7 cellular contexts compared by ENCODE assay signal in the genomic region with DNA sequence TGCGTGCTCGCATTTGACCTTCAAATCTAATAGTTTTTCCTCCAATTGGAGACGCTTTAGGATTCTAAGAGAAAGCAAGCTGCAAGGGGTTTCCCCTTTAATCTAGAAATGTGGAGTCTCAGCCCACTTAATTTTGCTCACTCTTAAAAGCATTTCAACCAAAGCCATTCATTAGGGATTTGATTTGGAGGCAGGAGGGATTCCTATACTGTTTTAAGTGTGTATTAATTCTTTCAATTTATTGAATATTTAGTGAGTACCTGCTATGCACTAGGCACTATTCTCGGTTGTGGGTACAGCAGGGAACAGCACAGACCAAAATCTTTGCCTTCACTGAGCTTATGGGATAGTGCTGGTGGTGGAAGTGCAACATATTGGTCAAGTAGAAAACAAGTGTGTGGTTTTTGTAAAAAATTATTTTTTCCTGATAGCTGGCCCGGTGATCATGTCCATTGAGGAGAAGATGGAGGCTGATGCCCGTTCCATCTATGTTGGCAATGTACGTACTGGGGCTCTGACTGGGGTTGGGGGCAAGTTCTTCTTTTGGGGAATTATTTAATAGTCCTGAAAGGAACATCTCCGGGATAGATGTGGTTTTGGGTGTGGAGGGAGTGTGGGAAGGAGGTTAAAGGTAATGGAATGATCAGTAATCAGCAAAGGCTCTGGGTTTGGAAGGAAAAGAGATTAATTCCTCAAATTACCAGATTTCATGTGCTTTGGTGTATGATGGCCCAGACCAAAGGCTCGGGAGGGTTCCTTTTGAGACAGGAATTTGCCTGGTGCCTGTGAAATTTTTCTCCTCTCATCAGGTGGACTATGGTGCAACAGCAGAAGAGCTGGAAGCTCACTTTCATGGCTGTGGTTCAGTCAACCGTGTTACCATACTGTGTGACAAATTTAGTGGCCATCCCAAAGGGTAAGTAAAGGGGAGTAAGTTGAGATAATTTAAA. TPM values are rescaled to one million over a fixed set of nuclear protein-coding genes. Genes with fewer than 3 reads are reported as not detected.
DNase-seq lines count a peak whose midpoint lies in the region; ATAC-seq and TF ChIP-seq lines count a peak whose summit lies in the region.

No MANE protein-coding gene starts in this region.

- no peak for TF ChIP-seq EP300 in stomach (IDR thresholded peaks at IDR 0.05)

- H3K36me3 Mint-ChIP-seq in activated naive CD8-positive, alpha-beta T cell treated with anti-CD3 and anti-CD28 coated beads for 36 hours = peaks cover 23% of the 10 kb centered on the region
- H3K36me3 Mint-ChIP-seq in immature natural killer cell = peaks cover 6 to 20% (median 11%) of the 10 kb centered on the region in 3 donors

- H3K27me3 Mint-ChIP-seq in activated naive CD8-positive, alpha-beta T cell treated with anti-CD3 and anti-CD28 coated beads for 36 hours = no peaks in the 10 kb centered on the region
- H3K27me3 Mint-ChIP-seq in immature natural killer cell (ENCODE audit: low read depth in 3 of 3) = peaks cover 5 to 13% (median 6%) of the 10 kb centered on the region in 3 donors

- DNase-seq in activated naive CD8-positive, alpha-beta T cell treated with anti-CD3 and anti-CD28 coated beads for 36 hours = no peak
- no peak for DNase-seq in immature natural killer cell
- DNase-seq in stomach = no peak
- DNase-seq in iPS-NIHi11 (ENCODE audit: low spot score) = no peak
- no peak for DNase-seq in GM19238 (ENCODE audit: insufficient read length, low spot score)

- peaks cover 23% of the 10 kb centered on the region for H3K4me1 Mint-ChIP-seq in activated naive CD8-positive, alpha-beta T cell treated with anti-CD3 and anti-CD28 coated beads for 36 hours
- peaks cover 30 to 36% of the 10 kb centered on the region in 2 donors for H3K4me1 Mint-ChIP-seq in immature natural killer cell

- no peak for TF ChIP-seq POLR2A in stomach (IDR thresholded peaks at IDR 0.05)

- 56% methylated on average over 10 of the region's 10 CpGs for WGBS in HUES64
- 37 to 52% (median 41%) methylated on average over 10 of the region's 10 CpGs for WGBS in stomach, 5 donors

- peak overlapping the region; percentile 98 for H3K9ac ChIP-seq in HUES64 (ENCODE audit: low read depth, low read length)

- H3K27ac Mint-ChIP-seq in activated naive CD8-positive, alpha-beta T cell treated with anti-CD3 and anti-CD28 coated beads for 36 hours = peak overlapping the region; percentile 95
- H3K27ac Mint-ChIP-seq in immature natural killer cell = peak overlapping the region; percentile 88 to 98 (median 92)

- no peak for ATAC-seq in GM19452 (IDR thresholded peaks at IDR 0.05; ENCODE audit: unreplicated experiment)

- H3K4me1 ChIP-seq in HUES64 (ENCODE audit: insufficient read depth, low read length) (peaks cover 10% of the 10 kb centered on the region), stomach (peaks cover 19 to 40% (median 30%) of the 10 kb centered on the region in 4 donors)

- intact Hi-C loops in stomach (cut with DNase I; ENCODE audit: low total_unique reads) = loop anchor here (10.0 kb wide), 2 partner anchors 142 to 242 kb away; a partner anchor contains a TSS

- H3K4me3 ChIP-seq in HUES64 (ENCODE audit: low read length) = peak overlapping the region; percentile 99
- H3K4me3 ChIP-seq in stomach = peak overlapping the region; percentile 90 to 96 (median 92)

- H3K36me3 ChIP-seq in HUES64 (ENCODE audit: insufficient read depth, low read length) = peaks cover 38% of the 10 kb centered on the region
- peaks cover 27 to 40% (median 37%) of the 10 kb centered on the region in 4 donors for H3K36me3 ChIP-seq in stomach

- H3K27ac ChIP-seq in HUES64 (ENCODE audit: low read depth, low read length) (0 out of 2 replicates have a peak overlapping the region, but pooled peaks have one; percentile 20), stomach (peak overlapping the region; percentile 96 to 100 (median 98))

- H3K9me3 ChIP-seq in HUES64 (ENCODE audit: insufficient read depth, low read depth, low read length) (no peaks in the 10 kb centered on the region), stomach (no peaks in the 10 kb centered on the region)

- no peak for TF ChIP-seq CTCF in stomach (IDR thresholded peaks at IDR 0.05)

- peaks cover 1% of the 10 kb centered on the region for H3K9me3 Mint-ChIP-seq in activated naive CD8-positive, alpha-beta T cell treated with anti-CD3 and anti-CD28 coated beads for 36 hours
- no peaks in the 10 kb centered on the region for H3K9me3 Mint-ChIP-seq in immature natural killer cell

- H3K27me3 ChIP-seq in HUES64 (ENCODE audit: insufficient read depth, low read length) (no peaks in the 10 kb centered on the region), stomach (no peaks in the 10 kb centered on the region)

- peak overlapping the region; percentile 93 for H3K4me3 Mint-ChIP-seq in activated naive CD8-positive, alpha-beta T cell treated with anti-CD3 and anti-CD28 coated beads for 36 hours
- peak overlapping the region; percentile 86 to 93 (median 90) for H3K4me3 Mint-ChIP-seq in immature natural killer cell

RNA-seq across cellular contexts. Expression of a gene that starts 1.6 kb away (rescaled TPM):
- 225 TPM for polyA plus RNA-seq in HUES64 (2013, experiment 1 of 2)
- 216 TPM for polyA plus RNA-seq in HUES64 (2013, experiment 2 of 2)
- 100 to 1,000 TPM; 280 to 289 TPM for total RNA-seq in activated naive CD8-positive, alpha-beta T cell treated with anti-CD3 and anti-CD28 coated beads for 36 hours
- polyA plus RNA-seq in immature natural killer cell = 100 to 1,000 TPM in 2 of 3 donors, 10 to 100 TPM in 1; 86.2 to 114 (median 113) TPM
- 100 to 1,000 TPM in 2 of 5 donors, 10 to 100 TPM in 3; 24.5 to 152 (median 70.5) TPM for total RNA-seq in stomach
- polyA plus RNA-seq in stomach = 100 to 1,000 TPM; 131 to 190 (median 147) TPM

RNA-seq across cellular contexts. Expression of a gene that starts 16.2 kb away (rescaled TPM):
- polyA plus RNA-seq in HUES64 (2013, experiment 1 of 2) = 9.1 TPM
- 10.4 TPM for polyA plus RNA-seq in HUES64 (2013, experiment 2 of 2)
- total RNA-seq in activated naive CD8-positive, alpha-beta T cell treated with anti-CD3 and anti-CD28 coated beads for 36 hours = 1 to 10 TPM; 1.4 to 1.8 TPM
- 1 to 10 TPM in 1 of 3 donors, under 1 TPM in 2; 0.07 to 1.2 (median 0.69) TPM for polyA plus RNA-seq in immature natural killer cell
- 10 to 100 TPM; 14.0 to 47.5 (median 39.8) TPM for total RNA-seq in stomach
- 10 to 100 TPM; 28.1 to 84.1 (median 48.4) TPM for polyA plus RNA-seq in stomach

RNA-seq across cellular contexts. Expression of a gene that starts 20.2 kb away (rescaled TPM):
- polyA plus RNA-seq in HUES64 (2013, experiment 1 of 2) = 2.2 TPM
- 3.7 TPM for polyA plus RNA-seq in HUES64 (2013, experiment 2 of 2)
- 10 to 100 TPM; 21.1 to 21.4 TPM for total RNA-seq in activated naive CD8-positive, alpha-beta T cell treated with anti-CD3 and anti-CD28 coated beads for 36 hours
- polyA plus RNA-seq in immature natural killer cell = 1 to 10 TPM in 2 of 3 donors, not detected in 1; 1.4 to 2.0 TPM
- total RNA-seq in stomach = 10 to 100 TPM in 1 of 5 donors, 1 to 10 TPM in 4; 1.7 to 17.0 (median 6.8) TPM
- 10 to 100 TPM; 13.5 to 17.6 (median 16.4) TPM for polyA plus RNA-seq in stomach

RNA-seq across cellular contexts. Expression of a gene that starts 29.8 kb away (rescaled TPM):
- polyA plus RNA-seq in HUES64 (2013, experiment 1 of 2) = 23.6 TPM
- 28.5 TPM for polyA plus RNA-seq in HUES64 (2013, experiment 2 of 2)
- 1 to 10 TPM; 2.2 to 2.9 TPM for total RNA-seq in activated naive CD8-positive, alpha-beta T cell treated with anti-CD3 and anti-CD28 coated beads for 36 hours
- polyA plus RNA-seq in immature natural killer cell = under 1 TPM in 1 of 3 donors, not detected in 2; 0.18 TPM
- 10 to 100 TPM; 14.1 to 33.3 (median 22.3) TPM for total RNA-seq in stomach
- 10 to 100 TPM in 2 of 3 donors, 1 to 10 TPM in 1; 7.0 to 18.3 (median 12.5) TPM for polyA plus RNA-seq in stomach

RNA-seq across cellular contexts. Expression of a gene that starts 36.9 kb away (rescaled TPM):
- polyA plus RNA-seq in HUES64 (2013, experiment 1 of 2) = 8.1 TPM
- polyA plus RNA-seq in HUES64 (2013, experiment 2 of 2) = 11.6 TPM
- total RNA-seq in activated naive CD8-positive, alpha-beta T cell treated with anti-CD3 and anti-CD28 coated beads for 36 hours = 10 to 100 TPM; 10.8 to 12.7 TPM
- polyA plus RNA-seq in immature natural killer cell = 1 to 10 TPM; 1.2 to 4.9 (median 2.1) TPM
- 100 to 1,000 TPM in 1 of 5 donors, 10 to 100 TPM in 1, 1 to 10 TPM in 3; 5.1 to 103 (median 8.3) TPM for total RNA-seq in stomach
- polyA plus RNA-seq in stomach = 1 to 10 TPM; 5.8 to 9.6 (median 7.0) TPM

Comparison
In these comparisons a context has a peak if more than half of its experiments do, and no peak if none do; other contexts are left out.
1. RNA of a gene that starts 16.2 kb away (total RNA-seq): 14.0 to 47.5 TPM in stomach; 1.4 to 1.8 TPM in activated naive CD8-positive, alpha-beta T cell treated with anti-CD3 and anti-CD28 coated beads for 36 hours; every median in the first group is over 4 times any median in the second.